Comparison of ENCODE assay signal across 1 cellular context in the genomic region with DNA sequence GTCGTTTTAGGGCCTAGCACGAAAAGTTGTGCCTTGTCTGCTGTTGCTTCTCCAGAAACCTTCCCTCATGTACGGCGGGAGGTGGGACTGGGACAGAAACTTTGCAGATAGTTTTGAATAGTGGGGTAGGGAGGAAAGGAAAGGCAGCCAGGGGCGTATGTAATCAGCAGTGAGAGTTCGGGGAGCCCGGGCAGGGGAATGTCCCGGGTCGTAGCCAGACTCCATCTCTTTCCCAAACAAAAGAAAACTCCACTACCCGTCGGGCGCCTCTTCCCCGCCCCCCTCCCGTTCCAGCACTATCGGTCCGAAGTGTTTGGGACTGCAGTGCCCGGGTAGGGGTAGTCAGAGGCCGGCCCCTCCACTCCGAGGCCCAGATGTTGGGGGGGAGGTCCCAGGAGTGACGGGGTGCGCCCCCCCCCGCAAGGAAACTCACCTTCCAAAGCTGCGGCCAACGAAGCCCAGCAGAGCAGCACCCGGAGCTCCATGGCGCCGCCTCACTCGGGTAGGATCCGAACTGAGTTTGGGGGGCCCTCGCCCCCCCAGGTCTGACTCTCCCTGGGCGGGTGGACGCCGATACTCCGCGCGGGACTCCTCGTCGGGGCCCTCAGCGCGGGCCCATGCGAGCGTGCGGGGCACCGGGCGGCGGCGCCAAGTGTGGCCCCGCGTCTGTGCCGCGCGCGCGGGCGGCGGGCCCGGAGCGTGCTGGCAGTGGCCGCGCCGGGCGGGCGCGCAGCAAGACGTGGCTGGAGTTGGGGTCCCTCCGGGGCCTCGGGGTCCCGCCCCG.
A peak's percentile ranks its signal among the peaks of the same experiment; 100 is the strongest.
TF ChIP-seq lines count a peak whose summit lies in the region.

No MANE protein-coding gene starts in this region.

TF ChIP-seq in K562, 482 proteins besides CTCF, POLR2A, EP300 and RAD21 (continues in another document):
- TF ChIP-seq PCBP1 (IDR thresholded peaks at IDR 0.05; ENCODE audit: low read depth, low read length, poor library complexity, severe bottlenecking) (peak; percentile 22), SMAD2 (IDR thresholded peaks at IDR 0.05; ENCODE audit: low read depth, low read length) (no peak), HMG20A (CRISPR knock-in tag; conservative IDR thresholded peaks at IDR 0.05) (no peak), DDX20 (tag; IDR thresholded peaks at IDR 0.05; ENCODE audit: low read depth) (no peak), ZNF764 (CRISPR knock-in tag; IDR thresholded peaks at IDR 0.05; ENCODE audit: low read depth) (no peak), PRDM10 (IDR thresholded peaks at IDR 0.05; ENCODE audit: partially characterized antibody) (no peak), ESRRA (IDR thresholded peaks at IDR 0.05; ENCODE audit: borderline replicate concordance, low read depth) (no peak), NR4A1 (CRISPR knock-in tag; IDR thresholded peaks at IDR 0.05) (no peak), NR4A1 (tag; IDR thresholded peaks at IDR 0.05) (0 out of 2 replicates have a peak, but pooled peaks have one; percentile 34), PHF20 (IDR thresholded peaks at IDR 0.05; ENCODE audit: partially characterized antibody) (no peak), PHB (CRISPR knock-in tag; IDR thresholded peaks at IDR 0.05) (no peak), ZNF133 (CRISPR knock-in tag; IDR thresholded peaks at IDR 0.05) (no peak), HDAC3 (IDR thresholded peaks at IDR 0.05; ENCODE audit: borderline replicate concordance, partially characterized antibody) (no peak), CEBPB (tag; IDR thresholded peaks at IDR 0.05) (no peak), ZBED1 (IDR thresholded peaks at IDR 0.05) (no peak), NR2C1 (IDR thresholded peaks at IDR 0.05) (no peak), NR2C1 (tag; IDR thresholded peaks at IDR 0.05) (no peak), RBFOX2 (IDR thresholded peaks at IDR 0.05; ENCODE audit: low read depth, low read length) (peak; percentile 24; the same call in 1 of the 2 replicates), FOXK1 (CRISPR knock-in tag; IDR thresholded peaks at IDR 0.05; ENCODE audit: borderline replicate concordance) (no peak), ZBTB8A (IDR thresholded peaks at IDR 0.05; ENCODE audit: partially characterized antibody) (no peak), ZNF431 (CRISPR knock-in tag; IDR thresholded peaks at IDR 0.05) (no peak), DPF2 (IDR thresholded peaks at IDR 0.05) (no peak), MED1 (CRISPR knock-in tag; IDR thresholded peaks at IDR 0.05; ENCODE audit: borderline replicate concordance) (no peak), PTTG1 (tag; IDR thresholded peaks at IDR 0.05; ENCODE audit: low read depth) (no peak), LARP7 (IDR thresholded peaks at IDR 0.05) (no peak), ZNF696 (CRISPR knock-in tag; conservative IDR thresholded peaks at IDR 0.05) (no peak), CCNT2 (IDR thresholded peaks at IDR 0.05; ENCODE audit: borderline replicate concordance, extremely low read depth, insufficient read length, low read depth, low read length) (peak; percentile 21), ZNF384 (IDR thresholded peaks at IDR 0.05; ENCODE audit: low read depth, low read length) (no peak), ZNF766 (CRISPR knock-in tag; conservative IDR thresholded peaks at IDR 0.05) (no peak), ZNF507 (tag; conservative IDR thresholded peaks at IDR 0.05) (no peak), MITF (IDR thresholded peaks at IDR 0.05) (no peak), CCAR2 (IDR thresholded peaks at IDR 0.05; ENCODE audit: low read depth, low read length) (no peak), SRF (CRISPR knock-in tag; IDR thresholded peaks at IDR 0.05) (0 out of 4 replicates have a peak, but pooled peaks of 1 of the 2 experiments have one; percentile 12), ZNF75A (CRISPR knock-in tag; IDR thresholded peaks at IDR 0.05) (no peak), MYNN (IDR thresholded peaks at IDR 0.05) (no peak), MYNN (CRISPR knock-in tag; IDR thresholded peaks at IDR 0.05) (no peak), ZNF592 (IDR thresholded peaks at IDR 0.05) (peak; percentile 61), ARID1B (IDR thresholded peaks at IDR 0.05) (no peak), EGR1 (conservative IDR thresholded peaks at IDR 0.05) (no peak), ZNF444 (CRISPR knock-in tag; IDR thresholded peaks at IDR 0.05) (no peak), FOXK2 (conservative IDR thresholded peaks at IDR 0.05 in 1 of 2, IDR thresholded peaks at IDR 0.05 in 1 of 2; ENCODE audit: low read depth in 2 of 2) (no peak), MTA3 (IDR thresholded peaks at IDR 0.05; ENCODE audit: borderline replicate concordance) (no peak), POLR2B (IDR thresholded peaks at IDR 0.05; ENCODE audit: low read depth, partially characterized antibody) (no peak), SNIP1 (IDR thresholded peaks at IDR 0.05; ENCODE audit: low read depth) (no peak), POLR2AphosphoS2 (IDR thresholded peaks at IDR 0.05; ENCODE audit: low read length) (no peak), FOXA3 (CRISPR knock-in tag; conservative IDR thresholded peaks at IDR 0.05 in 1 of 2, IDR thresholded peaks at IDR 0.05 in 1 of 2) (no peak), RBM39 (optimal IDR thresholded peaks at IDR 0.05; ENCODE audit: low read depth, low read length) (no peak)
- TF ChIP-seq, protein P1, sequence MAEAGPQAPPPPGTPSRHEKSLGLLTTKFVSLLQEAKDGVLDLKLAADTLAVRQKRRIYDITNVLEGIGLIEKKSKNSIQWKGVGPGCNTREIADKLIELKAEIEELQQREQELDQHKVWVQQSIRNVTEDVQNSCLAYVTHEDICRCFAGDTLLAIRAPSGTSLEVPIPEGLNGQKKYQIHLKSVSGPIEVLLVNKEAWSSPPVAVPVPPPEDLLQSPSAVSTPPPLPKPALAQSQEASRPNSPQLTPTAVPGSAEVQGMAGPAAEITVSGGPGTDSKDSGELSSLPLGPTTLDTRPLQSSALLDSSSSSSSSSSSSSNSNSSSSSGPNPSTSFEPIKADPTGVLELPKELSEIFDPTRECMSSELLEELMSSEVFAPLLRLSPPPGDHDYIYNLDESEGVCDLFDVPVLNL (CRISPR knock-in tag; IDR thresholded peaks at IDR 0.05; ENCODE audit: low read depth): no peak
- TF ChIP-seq, protein P2, sequence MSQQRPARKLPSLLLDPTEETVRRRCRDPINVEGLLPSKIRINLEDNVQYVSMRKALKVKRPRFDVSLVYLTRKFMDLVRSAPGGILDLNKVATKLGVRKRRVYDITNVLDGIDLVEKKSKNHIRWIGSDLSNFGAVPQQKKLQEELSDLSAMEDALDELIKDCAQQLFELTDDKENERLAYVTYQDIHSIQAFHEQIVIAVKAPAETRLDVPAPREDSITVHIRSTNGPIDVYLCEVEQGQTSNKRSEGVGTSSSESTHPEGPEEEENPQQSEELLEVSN (IDR thresholded peaks at IDR 0.05; ENCODE audit: borderline replicate concordance in 1 of 2, extremely low read depth in 1 of 2, insufficient read depth in 1 of 2, insufficient read length in 1 of 2, low read depth in 1 of 2, low read length in 1 of 2, poor library complexity in 1 of 2, severe bottlenecking in 1 of 2): peak in 1 of 2 experiments; percentile 63
- TF ChIP-seq, protein P3, sequence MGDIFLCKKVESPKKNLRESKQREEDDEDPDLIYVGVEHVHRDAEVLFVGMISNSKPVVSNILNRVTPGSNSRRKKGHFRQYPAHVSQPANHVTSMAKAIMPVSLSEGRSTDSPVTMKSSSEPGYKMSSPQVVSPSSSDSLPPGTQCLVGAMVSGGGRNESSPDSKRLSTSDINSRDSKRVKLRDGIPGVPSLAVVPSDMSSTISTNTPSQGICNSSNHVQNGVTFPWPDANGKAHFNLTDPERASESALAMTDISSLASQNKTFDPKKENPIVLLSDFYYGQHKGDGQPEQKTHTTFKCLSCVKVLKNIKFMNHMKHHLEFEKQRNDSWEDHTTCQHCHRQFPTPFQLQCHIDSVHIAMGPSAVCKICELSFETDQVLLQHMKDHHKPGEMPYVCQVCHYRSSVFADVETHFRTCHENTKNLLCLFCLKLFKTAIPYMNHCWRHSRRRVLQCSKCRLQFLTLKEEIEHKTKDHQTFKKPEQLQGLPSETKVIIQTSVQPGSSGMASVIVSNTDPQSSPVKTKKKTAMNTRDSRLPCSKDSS (IDR thresholded peaks at IDR 0.05; ENCODE audit: low read depth, partially characterized antibody): no peak
